Comparison of ENCODE assay signal across 8 cellular contexts in the genomic region with DNA sequence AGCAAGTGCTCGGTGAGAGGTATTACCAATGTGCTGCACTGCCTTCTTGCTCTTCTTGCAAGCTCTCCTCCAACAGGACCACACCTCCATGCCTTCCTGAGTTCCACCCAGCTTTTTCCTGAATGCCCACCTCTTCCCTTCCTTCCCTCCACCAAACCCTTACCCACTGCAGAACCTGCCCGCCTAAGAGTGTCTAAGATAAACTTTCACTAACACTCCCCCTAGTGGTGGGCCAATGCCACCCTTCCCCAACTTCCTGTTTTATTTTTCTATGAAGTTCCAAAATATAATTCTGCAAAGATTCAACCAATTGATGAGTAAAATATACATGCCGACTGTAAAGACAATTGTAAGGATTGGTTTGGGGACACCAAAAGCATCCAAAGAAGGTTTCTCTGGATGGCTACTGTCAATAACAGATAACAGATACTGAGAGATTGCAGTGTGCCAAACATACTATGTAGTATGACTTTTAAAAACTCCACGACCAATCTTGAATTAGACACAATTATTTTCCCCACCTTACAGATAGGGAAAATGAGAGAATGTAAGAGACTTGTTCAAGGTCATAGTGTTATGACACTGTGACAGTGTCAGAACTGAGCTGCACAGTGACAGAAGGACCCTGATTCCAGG. TPM values are rescaled to one million over a fixed set of nuclear protein-coding genes. Genes with fewer than 3 reads are reported as not detected.
DNase-seq lines count a peak whose midpoint lies in the region; ATAC-seq lines count a peak whose summit lies in the region.

No MANE protein-coding gene starts in this region.

- H3K4me3 Mint-ChIP-seq in activated T-helper 1 cell treated with anti-CD3 and anti-CD28 coated beads, Interleukin-12 subunit alpha, Interleukin-12 subunit beta, Interleukin-2, Interleukin-4 antibody, amounts not matched to agents 30 ng/mL and 10 ng/mL and 1 ng/mL, durations not matched to agents 14 hours and 24 hours and 36 hours = no peak overlapping the region

- no peaks in the 10 kb centered on the region for H3K36me3 Mint-ChIP-seq in activated T-helper 1 cell treated with anti-CD3 and anti-CD28 coated beads, Interleukin-12 subunit alpha, Interleukin-12 subunit beta, Interleukin-2, Interleukin-4 antibody, amounts not matched to agents 30 ng/mL and 10 ng/mL and 1 ng/mL, durations not matched to agents 14 hours and 24 hours and 36 hours (ENCODE audit: low read depth)

- no peak overlapping the region for H3K27ac Mint-ChIP-seq in activated T-helper 1 cell treated with anti-CD3 and anti-CD28 coated beads, Interleukin-12 subunit alpha, Interleukin-12 subunit beta, Interleukin-2, Interleukin-4 antibody, amounts not matched to agents 30 ng/mL and 10 ng/mL and 1 ng/mL, durations not matched to agents 14 hours and 24 hours and 36 hours

- H3K27me3 Mint-ChIP-seq in activated T-helper 1 cell treated with anti-CD3 and anti-CD28 coated beads, Interleukin-12 subunit alpha, Interleukin-12 subunit beta, Interleukin-2, Interleukin-4 antibody, amounts not matched to agents 30 ng/mL and 10 ng/mL and 1 ng/mL, durations not matched to agents 14 hours and 24 hours and 36 hours (ENCODE audit: insufficient read depth) = peaks cover 23% of the 10 kb centered on the region

- no peaks in the 10 kb centered on the region for H3K4me1 Mint-ChIP-seq in activated T-helper 1 cell treated with anti-CD3 and anti-CD28 coated beads, Interleukin-12 subunit alpha, Interleukin-12 subunit beta, Interleukin-2, Interleukin-4 antibody, amounts not matched to agents 30 ng/mL and 10 ng/mL and 1 ng/mL, durations not matched to agents 14 hours and 24 hours and 36 hours (ENCODE audit: low read depth)

- peak; percentile 10 for DNase-seq in NCI-H2196 (lab: John Stamatoyannopoulos, UW; ENCODE audit: unreplicated experiment)
- DNase-seq in NCI-H2196 treated with DMSO at 0.1 percent for 48 hours (lab: John Stamatoyannopoulos, UW; ENCODE audit: unreplicated experiment) = no peak
- peak; percentile 57 for DNase-seq in RKO (ENCODE audit: low spot score)
- peak; percentile 21 for DNase-seq in activated T-helper 1 cell treated with anti-CD3 and anti-CD28 coated beads, Interleukin-12 subunit alpha, Interleukin-12 subunit beta, Interleukin-2, Interleukin-4 antibody, amounts not matched to agents 30 ng/mL and 10 ng/mL and 1 ng/mL, durations not matched to agents 14 hours and 24 hours and 36 hours (ENCODE audit: low spot score)
- DNase-seq in globus pallidus (ENCODE audit: low spot score) = peak; percentile 26
- DNase-seq in sciatic nerve (ENCODE audit: low spot score) = peak; percentile 70

- ATAC-seq in HG03378 (IDR thresholded peaks at IDR 0.05; ENCODE audit: unreplicated experiment) (peak; percentile 74), sciatic nerve (peak; percentile 67), HG02970 (IDR thresholded peaks at IDR 0.05; ENCODE audit: low FRiP score, unreplicated experiment) (no peak)

- intact Hi-C loops in activated T-helper 1 cell treated with anti-CD3 and anti-CD28 coated beads, Interleukin-12 subunit alpha, Interleukin-12 subunit beta, Interleukin-2, Interleukin-4 antibody, amounts not matched to agents 30 ng/mL and 10 ng/mL and 1 ng/mL, durations not matched to agents 14 hours and 24 hours and 36 hours (cut with micrococcal nuclease) = loop anchor here (1.0 to 2.0 kb wide), 6 partner anchors 29 to 275 kb away; no protein-coding TSS in a partner anchor
- intact Hi-C loops in sciatic nerve (cut with DNase I) = no loop called here

- no peaks in the 10 kb centered on the region for H3K9me3 Mint-ChIP-seq in activated T-helper 1 cell treated with anti-CD3 and anti-CD28 coated beads, Interleukin-12 subunit alpha, Interleukin-12 subunit beta, Interleukin-2, Interleukin-4 antibody, amounts not matched to agents 30 ng/mL and 10 ng/mL and 1 ng/mL, durations not matched to agents 14 hours and 24 hours and 36 hours

RNA-seq across cellular contexts. Expression of a gene that starts 38.6 kb away (rescaled TPM):
- total RNA-seq in activated T-helper 1 cell treated with anti-CD3 and anti-CD28 coated beads, Interleukin-12 subunit alpha, Interleukin-12 subunit beta, Interleukin-2, Interleukin-4 antibody, amounts not matched to agents 30 ng/mL and 10 ng/mL and 1 ng/mL, durations not matched to agents 14 hours and 24 hours and 36 hours = 33.6 and 33.7 TPM in 2 replicates
- total RNA-seq in sciatic nerve = 25.6 TPM
